Comparison of ENCODE assay signal across 39 cellular contexts in the genomic region with DNA sequence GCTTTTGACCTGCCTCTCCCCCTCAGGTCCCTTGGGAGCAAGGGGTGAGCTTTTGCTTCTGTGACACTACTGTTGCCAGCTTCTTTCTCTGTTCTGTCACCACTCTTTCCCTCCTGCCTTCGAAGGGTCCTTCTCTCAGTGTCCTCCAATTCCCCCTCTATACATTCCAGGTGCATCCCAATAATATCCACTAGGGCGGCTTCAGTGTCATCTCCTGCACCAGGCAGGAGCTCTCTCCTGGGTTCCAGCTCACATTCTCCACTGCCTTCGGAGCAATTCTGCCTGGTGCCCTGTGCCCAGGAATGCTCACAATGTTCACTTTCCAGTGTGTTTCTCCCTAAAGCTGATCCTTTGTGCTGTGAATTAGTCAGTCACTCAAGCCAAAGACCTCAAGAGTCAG.
A peak's percentile ranks its signal among the peaks of the same experiment; 100 is the strongest.
DNase-seq lines count a peak whose midpoint lies in the region; ATAC-seq, FAIRE-seq and TF ChIP-seq lines count a peak whose summit lies in the region.
"Had no signal": no experiment of that assay in that cellular context is flagged by ENCODE, and none has a peak within 500 bp of the region (broad histone marks: within the 10 kb centered on the region; RNA-seq: fewer than 3 reads in every experiment).

No MANE protein-coding gene starts in this region.

- intact Hi-C loops in spleen (cut with DNase I; ENCODE audit: low total_unique reads) (no loop called here), mucosa of descending colon (cut with DNase I, micrococcal nuclease) (no loop called here)

- no peaks in the 10 kb centered on the region for H3K23me2 ChIP-seq in H1 (ENCODE audit: low read depth, low read length)

- no peaks in the 10 kb centered on the region for H3K79me1 ChIP-seq in H1 (ENCODE audit: low read depth, low read length)

- H2BK5ac ChIP-seq in H1 (ENCODE audit: low read depth, low read length), result no peak overlapping the region

- peak in 1 of 2 experiments; percentile 8; a peak in 2 of 4 replicates for TF ChIP-seq RAD21 in H1 (IDR thresholded peaks at IDR 0.05 in 1 of 2, conservative IDR thresholded peaks at IDR 0.05 in 1 of 2; ENCODE audit: low read depth in 2 of 2, low read length in 2 of 2)

- H3K18ac ChIP-seq in H1 (ENCODE audit: extremely low read depth, low read length), result no peak overlapping the region

- TF ChIP-seq CTCF in H1 (IDR thresholded peaks at IDR 0.05; ENCODE audit: control extremely low read depth in 1 of 3, insufficient read depth in 1 of 3, low read depth in 1 of 3, low read length in 3 of 3), result peak in 2 of 3 experiments; percentile 15 to 48; a peak in 2 of 4 replicates
- TF ChIP-seq CTCF in spleen (IDR thresholded peaks at IDR 0.05 in 8 of 11, conservative IDR thresholded peaks at IDR 0.05 in 3 of 11), result no peak
- TF ChIP-seq CTCF in mucosa of descending colon (IDR thresholded peaks at IDR 0.05), result no peak

- 85% methylated on average over 3 of the region's 3 CpGs; no CpG with 5 or more reads in 1 of the 2 experiments for WGBS in H1 (ENCODE audit: extremely low coverage in 1 of 2, insufficient coverage in 1 of 2, insufficient read length in 1 of 2, insufficient replicate concordance in 2 of 2, low coverage in 1 of 2, low lambda C conversion rate in 2 of 2, missing lambda C conversion rate in 1 of 2), 2 experiments
- WGBS in spleen, 5 donors, result 85 to 94% (median 93%) methylated on average over 3 of the region's 3 CpGs

- H4K20me1 ChIP-seq in H1 (replicated peaks in 1 of 2; ENCODE audit: control insufficient read depth in 1 of 2, insufficient read depth in 2 of 2, low read length in 2 of 2), result no peaks in the 10 kb centered on the region

- no peak for TF ChIP-seq POLR2A in H1 (IDR thresholded peaks at IDR 0.05; ENCODE audit: control extremely low read depth in 1 of 2, low read depth in 2 of 2, low read length in 2 of 2)
- TF ChIP-seq POLR2A in spleen (IDR thresholded peaks at IDR 0.05), result no peak

- FAIRE-seq in H1 (lab: Jason Lieb, UNC) (peak; percentile 7), frontal cortex (lab: Jason Lieb, UNC) (no peak)
- FAIRE-seq: G401.6, HTR-8/SVneo, TTC549 had no signal

- H2AFZ ChIP-seq in H1 (ENCODE audit: low read length), result no peak overlapping the region
- H2AFZ ChIP-seq: PC-9 had no signal

- no peak overlapping the region for H2BK20ac ChIP-seq in H1 (ENCODE audit: low read length)

- TF ChIP-seq EP300 in H1 (IDR thresholded peaks at IDR 0.05; ENCODE audit: borderline replicate concordance in 1 of 2, low read depth in 2 of 2, low read length in 2 of 2), result no peak

- H4K91ac ChIP-seq in H1 (replicated peaks; ENCODE audit: insufficient read length, low read length), result no peak overlapping the region

- H3K56ac ChIP-seq in H1 (replicated peaks; ENCODE audit: insufficient read length, low read depth, low read length), result no peak overlapping the region

- no peak overlapping the region for H3K9ac ChIP-seq in H1 (replicated peaks in 1 of 4; ENCODE audit: extremely low read depth in 1 of 4, low read depth in 3 of 4, low read length in 3 of 4)
- H3K9ac ChIP-seq: SK-N-SH had no signal

- H3K14ac ChIP-seq in H1 (ENCODE audit: insufficient read length), result no peak overlapping the region

- no peak overlapping the region for H2AK5ac ChIP-seq in H1 (ENCODE audit: low read depth, low read length)

- no peak overlapping the region for H2BK12ac ChIP-seq in H1 (ENCODE audit: low read depth, low read length)

- H3K4me3 ChIP-seq in H1 (ENCODE audit: extremely low read depth in 1 of 4, insufficient read depth in 2 of 4, low read depth in 3 of 4, low read length in 4 of 4) (no peak overlapping the region), spleen (no peak overlapping the region), mucosa of descending colon (no peak overlapping the region)
- H3K4me3 ChIP-seq: coronary artery, heart left ventricle, lung, ovary, PC-9, right atrium auricular region, smooth muscle cell, stomach, tibial artery had no signal

- H3K27me3 ChIP-seq in H1 (replicated peaks in 1 of 4; ENCODE audit: control insufficient read depth in 3 of 4, extremely low read depth in 1 of 4, insufficient read depth in 3 of 4, low read length in 3 of 4) (no peaks in the 10 kb centered on the region), spleen (replicated peaks in 1 of 7) (peaks cover 0 to 9% (median 0%) of the 10 kb centered on the region in 7 donors)
- H3K27me3 ChIP-seq: ovary, right atrium auricular region, stomach, tibial artery had no signal

- peaks cover 6 to 12% of the 10 kb centered on the region in 2 experiments; a peak in 2 of 4 replicates for H3K9me3 ChIP-seq in H1 (ENCODE audit: insufficient read depth in 2 of 2, low read depth in 1 of 2, low read length in 1 of 2)
- H3K9me3 ChIP-seq in spleen, result peaks cover 0 to 21% (median 15%) of the 10 kb centered on the region in 8 donors
- H3K9me3 ChIP-seq in mucosa of descending colon, result no peaks in the 10 kb centered on the region
- H3K9me3 ChIP-seq: ovary, right atrium auricular region, SK-N-SH had no signal

- CTCF ChIA-PET in H1 (lab: Charles Lee; ENCODE audit: partially characterized antibody), result interaction anchor here (0.6 to 3.2 kb wide), 20 partner anchors 10 to 172 kb away, joined by 3 to 12 read pairs (median 4); a partner anchor contains a TSS

- H3K79me2 ChIP-seq in H1 (ENCODE audit: control insufficient read depth in 1 of 2, insufficient read depth in 2 of 2, low read length in 2 of 2), result no peaks in the 10 kb centered on the region

- no peak overlapping the region for H4K8ac ChIP-seq in H1 (ENCODE audit: extremely low read depth, insufficient read depth, low read length)

- H3K23ac ChIP-seq in H1 (ENCODE audit: insufficient read length), result no peak overlapping the region

- no peak overlapping the region for H3K4me2 ChIP-seq in H1 (ENCODE audit: insufficient read depth in 1 of 2, low read depth in 2 of 2, low read length in 2 of 2)
- H3K4me2 ChIP-seq: PC-9, SK-N-SH had no signal

- H4K5ac ChIP-seq in H1 (ENCODE audit: insufficient read length, low read depth, low read length), result no peak overlapping the region

- no peak overlapping the region for H2BK120ac ChIP-seq in H1 (replicated peaks; ENCODE audit: low read depth, low read length)

- H3K4me1 ChIP-seq in H1 (replicated peaks in 1 of 4; ENCODE audit: control insufficient read depth in 3 of 4, insufficient read depth in 4 of 4, low read length in 3 of 4) (peaks cover 0 to 5% (median 0%) of the 10 kb centered on the region in 4 experiments; a peak in 2 of 7 replicates), spleen (peaks cover 0 to 13% (median 9%) of the 10 kb centered on the region in 6 donors), mucosa of descending colon (ENCODE audit: low read depth) (peaks cover 2% of the 10 kb centered on the region)
- H3K4me1 ChIP-seq: heart left ventricle, right atrium auricular region, stomach, tibial artery had no signal

- H3K4ac ChIP-seq in H1 (replicated peaks; ENCODE audit: insufficient read length, low read depth, low read length), result no peak overlapping the region

- POLR2A ChIA-PET in H1 (lab: Charles Lee; ENCODE audit: partially characterized antibody), result no interaction called here

- DNase-seq in NCI-H146 (lab: John Stamatoyannopoulos, UW) (peak; percentile 10), NCI-H146 treated with DMSO at 0.1 percent for 48 hours (lab: John Stamatoyannopoulos, UW; ENCODE audit: unreplicated experiment) (no peak), H1 (ENCODE audit: low read depth in 1 of 2, low spot score in 2 of 2) (no peak), kidney tubule cell (ENCODE audit: low spot score) (peak; percentile 25), spleen (no peak), frontal cortex (ENCODE audit: low spot score in 2 of 2) (no peak), substantia nigra (lab: John Stamatoyannopoulos, UW) (no peak), mucosa of descending colon (no peak)
- DNase-seq: activated effector memory CD4-positive, alpha-beta T cell treated with anti-CD3 and anti-CD28 coated beads, Interleukin-2, amount 50 U/mL, for 16 hours; activated T-cell treated with anti-CD3 and anti-CD28 coated beads, Interleukin-2, amount 50 U/mL, for 24 hours; anterior cingulate cortex; Calu3; caudate nucleus; DMS79; effector memory CD4-positive, alpha-beta T cell; erythroblast; heart left ventricle; KBM-7; left cardiac atrium; natural killer cell; NCI-H1105; NCI-H2029; NCI-H524 treated with DMSO at 0.1 percent for 48 hours; ovary; PC-9; SK-N-SH; stimulated activated CD4-positive, alpha-beta T cell treated with anti-CD3 and anti-CD28 coated beads, Interleukin-1b, Interleukin-23, amount 100 ng/mL, for 48 hours; stimulated activated CD8-positive, alpha-beta memory T cell treated with anti-CD3 and anti-CD28 coated beads, Interleukin-4, amount 100 ng/mL, for 48 hours; stomach; tibial artery had no signal

- H3K36me3 ChIP-seq in H1 (ENCODE audit: control insufficient read depth in 2 of 4, insufficient read depth in 4 of 4, low read length in 3 of 4) (no peaks in the 10 kb centered on the region; a peak in 1 of 8 replicates), spleen (no peaks in the 10 kb centered on the region), mucosa of descending colon (ENCODE audit: low read depth) (no peaks in the 10 kb centered on the region)
- H3K36me3 ChIP-seq: heart left ventricle, ovary, right atrium auricular region, stomach, tibial artery had no signal

- H3K27ac ChIP-seq in H1 (ENCODE audit: low read depth, low read length) (no peak overlapping the region), spleen (no peak overlapping the region), substantia nigra (ENCODE audit: low read depth, low read length, poor library complexity, severe bottlenecking) (no peak overlapping the region)
- H3K27ac ChIP-seq: 22Rv1, coronary artery, heart left ventricle, ovary, PC-9, right atrium auricular region, stomach, tibial artery had no signal

- ATAC-seq in mucosa of descending colon, result no peak
- ATAC-seq: heart left ventricle, left cardiac atrium, natural killer cell, Right ventricle myocardium inferior had no signal

- H2BK15ac ChIP-seq in H1 (ENCODE audit: low read length), result no peak overlapping the region

TF ChIP-seq in H1, 55 proteins besides CTCF, POLR2A, EP300 and RAD21:
- TF ChIP-seq KDM5A (IDR thresholded peaks at IDR 0.05; ENCODE audit: low read length) (no peak), TEAD4 (IDR thresholded peaks at IDR 0.05; ENCODE audit: low read depth, low read length) (peak; percentile 57; the same call in 1 of the 2 replicates)

Comparison
In these comparisons a context has a peak if more than half of its experiments do, and no peak if none do; other contexts are left out.
1. DNase-seq: peak in NCI-H146 (single experiment) and kidney tubule cell (single experiment); none in NCI-H146 treated with DMSO at 0.1 percent for 48 hours (single experiment), H1 (0 of 2), spleen (single experiment), frontal cortex (0 of 2), substantia nigra (0 of 49) and mucosa of descending colon (0 of 3).
2. CTCF ChIP-seq: peak in H1 (2 of 3); none in spleen (0 of 11) and mucosa of descending colon (single experiment).